Comparison of ENCODE assay signal across 27 cellular contexts in genomic region chr7:74049997-74050798, GRCh38. TPM values are rescaled to one million over a fixed set of nuclear protein-coding genes. Genes with fewer than 3 reads are reported as not detected.
"Had no signal": no experiment of that assay in that cellular context is flagged by ENCODE, and none has a peak within 500 bp of the region (broad histone marks: within the 10 kb centered on the region; RNA-seq: fewer than 3 reads in every experiment).

No MANE protein-coding gene starts in this region.

- H3K9ac ChIP-seq: SK-N-SH had no signal

- ATAC-seq: T-cell had no signal

- H3K36me3 Mint-ChIP-seq: T-cell had no signal

- H3K27ac ChIP-seq: HL-60 had no signal

- H3K4me2 ChIP-seq: SK-N-SH had no signal

- H3K27me3 ChIP-seq: MG63 had no signal

- DNase-seq: Karpas-422, KG1, MG63, NCI-H1092, NCI-H1105 treated with DMSO at 0.1 percent for 48 hours, NCI-H1417 treated with DMSO at 0.1 percent for 48 hours, NCI-H146, NCI-H187, NCI-H2029, NCI-H2081 treated with DMSO at 0.1 percent for 48 hours, NCI-H2171, NCI-H226, NCI-H446, NCI-H510A, NCI-H524 treated with DMSO at 0.1 percent for 48 hours, NCI-H69, NCI-H774, Right ventricle myocardium superior, RPMI8226, SIG-M5, SK-N-SH, SW 1271, T-cell had no signal

- H3K4me3 ChIP-seq: MG63 had no signal

- H3K4me3 Mint-ChIP-seq: T-cell had no signal

- FAIRE-seq: HTR-8/SVneo, RCC 7860 had no signal

- H3K9me3 Mint-ChIP-seq: T-cell had no signal

- H3K27ac Mint-ChIP-seq: T-cell had no signal

- H3K9me2 ChIP-seq: SK-N-SH had no signal

- H3K9me3 ChIP-seq: MG63, SK-N-SH had no signal

- H3K36me3 ChIP-seq: MG63 had no signal

RNA-seq across cellular contexts. Expression of gene ELN, which starts 22.2 kb away (rescaled TPM):
- total RNA-seq: SK-MEL-5 had no signal
